ENCODE assay signal across 8 cellular contexts in the genomic region with DNA sequence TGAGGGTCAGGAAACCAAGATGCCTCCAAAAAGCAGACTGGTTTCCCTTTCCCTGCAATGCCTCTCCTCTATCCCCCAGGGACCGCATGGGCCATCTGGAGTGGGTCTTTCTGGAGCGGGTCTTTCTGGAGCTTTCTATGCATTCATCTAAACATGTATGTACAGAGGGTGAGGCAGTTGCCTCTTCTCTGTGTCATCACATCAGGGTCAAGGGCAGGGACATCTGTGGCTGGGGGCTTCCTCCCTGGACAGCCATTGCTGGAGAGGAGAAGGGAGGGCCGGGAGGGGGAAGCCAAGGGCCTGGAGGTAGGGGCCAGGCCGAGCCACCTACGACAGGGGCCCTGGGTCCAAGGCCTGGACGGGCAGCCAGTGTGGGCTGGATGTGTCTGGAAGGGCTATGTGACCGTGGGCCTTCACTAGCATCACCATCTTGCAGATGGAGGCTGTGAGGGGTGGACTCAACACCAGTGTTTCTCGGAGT. TPM values are rescaled to one million over a fixed set of nuclear protein-coding genes. Genes with fewer than 3 reads are reported as not detected.
DNase-seq lines count a peak whose midpoint lies in the region; ATAC-seq and TF ChIP-seq lines count a peak whose summit lies in the region.

No MANE protein-coding gene starts in this region.

- H3K9me3 ChIP-seq in DOHH2 (ENCODE audit: control insufficient read depth, insufficient read depth, low read length) (no peaks in the 10 kb centered on the region), psoas muscle (no peaks in the 10 kb centered on the region), mammary epithelial cell (replicated peaks; ENCODE audit: insufficient read depth, low read length) (no peaks in the 10 kb centered on the region)

- H4K20me1 ChIP-seq in DOHH2 (ENCODE audit: control insufficient read depth, insufficient read depth, low read depth, low read length) (no peaks in the 10 kb centered on the region), mammary epithelial cell (ENCODE audit: insufficient read depth, low read length) (no peaks in the 10 kb centered on the region)

- in situ Hi-C loops in mammary epithelial cell (cut with MboI; ENCODE audit: low sequenced_read_pairs in 2 of 2) = no loop called here

- ATAC-seq in psoas muscle = no peak
- no peak for ATAC-seq in GM19328 (IDR thresholded peaks at IDR 0.05; ENCODE audit: unreplicated experiment)

- no TSS peak for BruUV-seq in mammary epithelial cell (replicated peaks; lab: Mats Ljungman, UMichigan)

- WGBS in psoas muscle, 3 donors = 45 to 77% (median 55%) methylated on average over 8 of the region's 8 CpGs
- WGBS in mammary epithelial cell (ENCODE audit: low coverage, missing lambda C conversion rate) = 95% methylated on average over 3 of the region's 8 CpGs

- H3K4me1 ChIP-seq in DOHH2 (ENCODE audit: control insufficient read depth, low read length) = peaks cover 36% of the 10 kb centered on the region
- no peaks in the 10 kb centered on the region for H3K4me1 ChIP-seq in psoas muscle
- H3K4me1 ChIP-seq in mammary epithelial cell (ENCODE audit: insufficient read depth, low read length) = no peaks in the 10 kb centered on the region

- no peak overlapping the region for H2AFZ ChIP-seq in mammary epithelial cell (ENCODE audit: low read depth, low read length)

- DNase-seq in NCI-H82 (lab: John Stamatoyannopoulos, UW) (peak; percentile 49), coronary artery (ENCODE audit: low spot score) (no peak), psoas muscle (peak in 1 of 2 donors; percentile 44), mammary epithelial cell (no peak), HK-2 (ENCODE audit: unreplicated experiment) (no peak), foreskin melanocyte (no peak)

- H3K9ac ChIP-seq in mammary epithelial cell (ENCODE audit: insufficient read depth, low read length) = no peak overlapping the region

- H3K79me2 ChIP-seq in DOHH2 (ENCODE audit: control insufficient read depth, low read length) = no peaks in the 10 kb centered on the region
- no peaks in the 10 kb centered on the region for H3K79me2 ChIP-seq in mammary epithelial cell (ENCODE audit: insufficient read depth, low read length)

- 0 out of 2 replicates have a peak, but pooled peaks cover 7% of the 10 kb centered on the region for H3K27me3 ChIP-seq in DOHH2 (ENCODE audit: control insufficient read depth, low read length)
- peaks cover 0 to 2% (median 0%) of the 10 kb centered on the region in 3 donors for H3K27me3 ChIP-seq in psoas muscle (ENCODE audit: insufficient read depth in 3 of 3, low read length in 2 of 3)
- H3K27me3 ChIP-seq in mammary epithelial cell (ENCODE audit: insufficient read depth, low read length) = no peaks in the 10 kb centered on the region

- H3K4me2 ChIP-seq in DOHH2 (ENCODE audit: low read length) (peak overlapping the region; percentile 62), mammary epithelial cell (ENCODE audit: insufficient read depth, low read depth, low read length) (no peak overlapping the region)

- H3F3A ChIP-seq in DOHH2 (ENCODE audit: control insufficient read depth, insufficient read depth) = peaks cover 4% of the 10 kb centered on the region; the same call in 1 of the 2 replicates

- TF ChIP-seq CTCF in DOHH2 (IDR thresholded peaks at IDR 0.05; ENCODE audit: low read depth, low read length, poor library complexity, severe bottlenecking) = no peak
- TF ChIP-seq CTCF in coronary artery (IDR thresholded peaks at IDR 0.05) = no peak
- TF ChIP-seq CTCF in psoas muscle (IDR thresholded peaks at IDR 0.05) = no peak
- TF ChIP-seq CTCF in mammary epithelial cell (conservative IDR thresholded peaks at IDR 0.05 in 1 of 2, IDR thresholded peaks at IDR 0.05 in 1 of 2; ENCODE audit: extremely low read depth in 1 of 2, insufficient read depth in 1 of 2, low read depth in 1 of 2, low read length in 2 of 2) = no peak

- no peaks in the 10 kb centered on the region for H3K9me2 ChIP-seq in DOHH2 (replicated peaks; ENCODE audit: control insufficient read depth, low read length)

- intact Hi-C loops in psoas muscle (cut with DNase I) (no loop called here), mammary epithelial cell (cut with micrococcal nuclease) (no loop called here)

- no peak overlapping the region for H3K27ac ChIP-seq in DOHH2 (ENCODE audit: low read depth, low read length)
- H3K27ac ChIP-seq in coronary artery = peak overlapping the region in 1 of 2 donors; percentile 73
- H3K27ac ChIP-seq in psoas muscle = peak overlapping the region; percentile 23
- no peak overlapping the region for H3K27ac ChIP-seq in mammary epithelial cell (ENCODE audit: insufficient read depth, low read depth, low read length)

- H3K4me3 ChIP-seq in DOHH2 (ENCODE audit: low read length) (peak overlapping the region; percentile 46), coronary artery (peak overlapping the region; percentile 64), psoas muscle (peak overlapping the region; percentile 46), mammary epithelial cell (replicated peaks in 1 of 3; ENCODE audit: insufficient read depth in 1 of 3, low read depth in 2 of 3, low read length in 3 of 3) (no peak overlapping the region)

- dilution Hi-C loops in mammary epithelial cell (cut with HindIII; ENCODE audit: low sequenced_read_pairs) = loop anchor here (5.0 to 10.0 kb wide), 2 partner anchors 55 to 298 kb away; no protein-coding TSS in a partner anchor

- CTCF ChIA-PET in mammary epithelial cell (lab: Charles Lee; ENCODE audit: low non-redundant PET) = no interaction called here

- H3K36me3 ChIP-seq in DOHH2 (ENCODE audit: control insufficient read depth, low read length) (no peaks in the 10 kb centered on the region), psoas muscle (ENCODE audit: insufficient read depth in 1 of 2, low read depth in 1 of 2) (no peaks in the 10 kb centered on the region), mammary epithelial cell (ENCODE audit: insufficient read depth, low read length) (no peaks in the 10 kb centered on the region)

RNA-seq across cellular contexts. Expression of a gene that starts 0.8 kb away (rescaled TPM):
- 1 to 10 TPM; 3.1 to 5.5 (median 4.2) TPM for total RNA-seq in psoas muscle
- polyA plus RNA-seq in psoas muscle = 1 to 10 TPM in 2 of 3 donors, under 1 TPM in 1; 0.34 to 1.5 (median 1.1) TPM
- total RNA-seq in mammary epithelial cell = 10 to 100 TPM in 1 of 2 donors, 1 to 10 TPM in 1; 8.2 to 16.3 TPM
- 1.9 TPM for polyA plus RNA-seq in mammary epithelial cell
- polyA minus RNA-seq in mammary epithelial cell = 0.57 TPM

Comparison
In these comparisons a context has a peak if more than half of its experiments do, and no peak if none do; other contexts are left out.
1. H3K4me3 ChIP-seq: peak in DOHH2 (single experiment), coronary artery (single experiment) and psoas muscle (single experiment); none in mammary epithelial cell (0 of 3).